1 cellular context compared by ENCODE assay signal in genomic region chr22:25482091-25482760, GRCh38.
A peak's percentile ranks its signal among the peaks of the same experiment; 100 is the strongest.
TF ChIP-seq lines count a peak whose summit lies in the region.

No MANE protein-coding gene starts in this region.

TF ChIP-seq in K562, 482 proteins besides CTCF, POLR2A, EP300 and RAD21:
- TF ChIP-seq, protein P1, sequence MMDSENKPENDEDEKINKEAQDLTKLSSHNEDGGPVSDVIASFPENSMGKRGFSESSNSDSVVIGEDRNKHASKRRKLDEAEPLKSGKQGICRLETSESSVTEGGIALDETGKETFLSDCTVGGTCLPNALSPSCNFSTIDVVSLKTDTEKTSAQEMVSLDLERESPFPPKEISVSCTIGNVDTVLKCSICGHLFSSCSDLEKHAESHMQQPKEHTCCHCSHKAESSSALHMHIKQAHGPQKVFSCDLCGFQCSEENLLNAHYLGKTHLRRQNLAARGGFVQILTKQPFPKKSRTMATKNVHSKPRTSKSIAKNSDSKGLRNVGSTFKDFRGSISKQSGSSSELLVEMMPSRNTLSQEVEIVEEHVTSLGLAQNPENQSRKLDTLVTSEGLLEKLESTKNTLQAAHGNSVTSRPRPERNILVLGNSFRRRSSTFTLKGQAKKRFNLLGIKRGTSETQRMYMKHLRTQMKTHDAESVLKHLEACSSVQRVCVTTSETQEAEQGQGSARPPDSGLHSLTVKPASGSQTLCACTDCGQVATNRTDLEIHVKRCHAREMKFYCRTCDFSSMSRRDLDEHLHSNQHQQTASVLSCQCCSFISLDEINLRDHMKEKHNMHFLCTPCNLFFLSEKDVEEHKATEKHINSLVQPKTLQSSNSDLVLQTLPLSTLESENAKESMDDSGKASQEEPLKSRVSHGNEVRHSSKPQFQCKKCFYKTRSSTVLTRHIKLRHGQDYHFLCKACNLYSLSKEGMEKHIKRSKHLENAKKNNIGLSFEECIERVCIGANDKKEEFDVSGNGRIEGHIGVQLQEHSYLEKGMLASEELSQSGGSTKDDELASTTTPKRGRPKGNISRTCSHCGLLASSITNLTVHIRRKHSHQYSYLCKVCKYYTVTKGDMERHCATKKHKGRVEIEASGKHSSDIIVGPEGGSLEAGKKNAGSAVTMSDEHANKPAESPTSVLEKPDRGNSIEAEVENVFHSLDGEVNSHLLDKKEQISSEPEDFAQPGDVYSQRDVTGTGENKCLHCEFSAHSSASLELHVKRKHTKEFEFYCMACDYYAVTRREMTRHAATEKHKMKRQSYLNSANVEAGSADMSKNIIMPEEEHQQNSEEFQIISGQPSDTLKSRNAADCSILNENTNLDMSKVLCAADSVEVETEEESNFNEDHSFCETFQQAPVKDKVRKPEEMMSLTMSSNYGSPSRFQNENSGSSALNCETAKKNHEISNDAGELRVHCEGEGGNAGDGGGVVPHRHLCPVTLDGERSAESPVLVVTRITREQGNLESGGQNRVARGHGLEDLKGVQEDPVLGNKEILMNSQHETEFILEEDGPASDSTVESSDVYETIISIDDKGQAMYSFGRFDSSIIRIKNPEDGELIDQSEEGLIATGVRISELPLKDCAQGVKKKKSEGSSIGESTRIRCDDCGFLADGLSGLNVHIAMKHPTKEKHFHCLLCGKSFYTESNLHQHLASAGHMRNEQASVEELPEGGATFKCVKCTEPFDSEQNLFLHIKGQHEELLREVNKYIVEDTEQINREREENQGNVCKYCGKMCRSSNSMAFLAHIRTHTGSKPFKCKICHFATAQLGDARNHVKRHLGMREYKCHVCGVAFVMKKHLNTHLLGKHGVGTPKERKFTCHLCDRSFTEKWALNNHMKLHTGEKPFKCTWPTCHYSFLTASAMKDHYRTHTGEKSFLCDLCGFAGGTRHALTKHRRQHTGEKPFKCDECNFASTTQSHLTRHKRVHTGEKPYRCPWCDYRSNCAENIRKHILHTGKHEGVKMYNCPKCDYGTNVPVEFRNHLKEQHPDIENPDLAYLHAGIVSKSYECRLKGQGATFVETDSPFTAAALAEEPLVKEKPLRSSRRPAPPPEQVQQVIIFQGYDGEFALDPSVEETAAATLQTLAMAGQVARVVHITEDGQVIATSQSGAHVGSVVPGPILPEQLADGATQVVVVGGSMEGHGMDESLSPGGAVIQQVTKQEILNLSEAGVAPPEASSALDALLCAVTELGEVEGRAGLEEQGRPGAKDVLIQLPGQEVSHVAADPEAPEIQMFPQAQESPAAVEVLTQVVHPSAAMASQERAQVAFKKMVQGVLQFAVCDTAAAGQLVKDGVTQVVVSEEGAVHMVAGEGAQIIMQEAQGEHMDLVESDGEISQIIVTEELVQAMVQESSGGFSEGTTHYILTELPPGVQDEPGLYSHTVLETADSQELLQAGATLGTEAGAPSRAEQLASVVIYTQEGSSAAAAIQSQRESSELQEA (IDR thresholded peaks at IDR 0.05; ENCODE audit: low read depth), result no peak
- TF ChIP-seq, protein P2, sequence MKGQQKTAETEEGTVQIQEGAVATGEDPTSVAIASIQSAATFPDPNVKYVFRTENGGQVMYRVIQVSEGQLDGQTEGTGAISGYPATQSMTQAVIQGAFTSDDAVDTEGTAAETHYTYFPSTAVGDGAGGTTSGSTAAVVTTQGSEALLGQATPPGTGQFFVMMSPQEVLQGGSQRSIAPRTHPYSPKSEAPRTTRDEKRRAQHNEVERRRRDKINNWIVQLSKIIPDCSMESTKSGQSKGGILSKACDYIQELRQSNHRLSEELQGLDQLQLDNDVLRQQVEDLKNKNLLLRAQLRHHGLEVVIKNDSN (CRISPR knock-in tag; IDR thresholded peaks at IDR 0.05), result peak; percentile 33; the same call in 1 of the 2 replicates
- TF ChIP-seq ETS2 (tag; IDR thresholded peaks at IDR 0.05; ENCODE audit: borderline replicate concordance, poor library complexity, severe bottlenecking) (no peak), ZNF785 (CRISPR knock-in tag; IDR thresholded peaks at IDR 0.05) (no peak), LEF1 (IDR thresholded peaks at IDR 0.05) (no peak), NR4A1 (CRISPR knock-in tag; IDR thresholded peaks at IDR 0.05) (no peak), NR4A1 (tag; IDR thresholded peaks at IDR 0.05) (no peak), CBFA2T3 (IDR thresholded peaks at IDR 0.05) (no peak), SNRNP70 (optimal IDR thresholded peaks at IDR 0.05; ENCODE audit: low read depth, low read length) (no peak)
- TF ChIP-seq, protein P3, sequence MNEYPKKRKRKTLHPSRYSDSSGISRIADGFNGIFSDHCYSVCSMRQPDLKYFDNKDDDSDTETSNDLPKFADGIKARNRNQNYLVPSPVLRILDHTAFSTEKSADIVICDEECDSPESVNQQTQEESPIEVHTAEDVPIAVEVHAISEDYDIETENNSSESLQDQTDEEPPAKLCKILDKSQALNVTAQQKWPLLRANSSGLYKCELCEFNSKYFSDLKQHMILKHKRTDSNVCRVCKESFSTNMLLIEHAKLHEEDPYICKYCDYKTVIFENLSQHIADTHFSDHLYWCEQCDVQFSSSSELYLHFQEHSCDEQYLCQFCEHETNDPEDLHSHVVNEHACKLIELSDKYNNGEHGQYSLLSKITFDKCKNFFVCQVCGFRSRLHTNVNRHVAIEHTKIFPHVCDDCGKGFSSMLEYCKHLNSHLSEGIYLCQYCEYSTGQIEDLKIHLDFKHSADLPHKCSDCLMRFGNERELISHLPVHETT (CRISPR knock-in tag; conservative IDR thresholded peaks at IDR 0.05 in 1 of 2, IDR thresholded peaks at IDR 0.05 in 1 of 2), result no peak
